ENCODE assay signal across 1 cellular context in the genomic region with DNA sequence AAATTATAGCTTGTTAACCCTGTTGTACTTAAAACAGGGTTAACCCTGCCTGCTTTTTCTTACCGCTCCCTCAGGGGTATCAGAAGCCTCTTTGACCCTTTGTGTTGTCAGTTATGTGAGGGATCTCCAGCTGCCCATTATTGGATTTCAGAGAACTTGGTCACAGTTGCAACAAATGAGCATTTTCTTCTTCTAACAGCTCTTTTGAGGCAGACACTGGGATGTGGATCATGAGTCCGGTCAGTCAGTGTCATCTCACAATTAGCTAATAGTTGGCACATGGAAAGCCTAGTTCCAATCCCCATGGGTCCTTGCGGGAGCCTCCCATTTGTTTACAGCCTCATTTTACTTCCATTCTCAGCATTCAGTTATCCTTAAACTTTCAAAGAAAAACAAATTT.
TF ChIP-seq lines count a peak whose summit lies in the region.

No MANE protein-coding gene starts in this region.

TF ChIP-seq in GM23338, 12 proteins besides CTCF, POLR2A, EP300 and RAD21 (continued from another document):
- TF ChIP-seq, protein P1, sequence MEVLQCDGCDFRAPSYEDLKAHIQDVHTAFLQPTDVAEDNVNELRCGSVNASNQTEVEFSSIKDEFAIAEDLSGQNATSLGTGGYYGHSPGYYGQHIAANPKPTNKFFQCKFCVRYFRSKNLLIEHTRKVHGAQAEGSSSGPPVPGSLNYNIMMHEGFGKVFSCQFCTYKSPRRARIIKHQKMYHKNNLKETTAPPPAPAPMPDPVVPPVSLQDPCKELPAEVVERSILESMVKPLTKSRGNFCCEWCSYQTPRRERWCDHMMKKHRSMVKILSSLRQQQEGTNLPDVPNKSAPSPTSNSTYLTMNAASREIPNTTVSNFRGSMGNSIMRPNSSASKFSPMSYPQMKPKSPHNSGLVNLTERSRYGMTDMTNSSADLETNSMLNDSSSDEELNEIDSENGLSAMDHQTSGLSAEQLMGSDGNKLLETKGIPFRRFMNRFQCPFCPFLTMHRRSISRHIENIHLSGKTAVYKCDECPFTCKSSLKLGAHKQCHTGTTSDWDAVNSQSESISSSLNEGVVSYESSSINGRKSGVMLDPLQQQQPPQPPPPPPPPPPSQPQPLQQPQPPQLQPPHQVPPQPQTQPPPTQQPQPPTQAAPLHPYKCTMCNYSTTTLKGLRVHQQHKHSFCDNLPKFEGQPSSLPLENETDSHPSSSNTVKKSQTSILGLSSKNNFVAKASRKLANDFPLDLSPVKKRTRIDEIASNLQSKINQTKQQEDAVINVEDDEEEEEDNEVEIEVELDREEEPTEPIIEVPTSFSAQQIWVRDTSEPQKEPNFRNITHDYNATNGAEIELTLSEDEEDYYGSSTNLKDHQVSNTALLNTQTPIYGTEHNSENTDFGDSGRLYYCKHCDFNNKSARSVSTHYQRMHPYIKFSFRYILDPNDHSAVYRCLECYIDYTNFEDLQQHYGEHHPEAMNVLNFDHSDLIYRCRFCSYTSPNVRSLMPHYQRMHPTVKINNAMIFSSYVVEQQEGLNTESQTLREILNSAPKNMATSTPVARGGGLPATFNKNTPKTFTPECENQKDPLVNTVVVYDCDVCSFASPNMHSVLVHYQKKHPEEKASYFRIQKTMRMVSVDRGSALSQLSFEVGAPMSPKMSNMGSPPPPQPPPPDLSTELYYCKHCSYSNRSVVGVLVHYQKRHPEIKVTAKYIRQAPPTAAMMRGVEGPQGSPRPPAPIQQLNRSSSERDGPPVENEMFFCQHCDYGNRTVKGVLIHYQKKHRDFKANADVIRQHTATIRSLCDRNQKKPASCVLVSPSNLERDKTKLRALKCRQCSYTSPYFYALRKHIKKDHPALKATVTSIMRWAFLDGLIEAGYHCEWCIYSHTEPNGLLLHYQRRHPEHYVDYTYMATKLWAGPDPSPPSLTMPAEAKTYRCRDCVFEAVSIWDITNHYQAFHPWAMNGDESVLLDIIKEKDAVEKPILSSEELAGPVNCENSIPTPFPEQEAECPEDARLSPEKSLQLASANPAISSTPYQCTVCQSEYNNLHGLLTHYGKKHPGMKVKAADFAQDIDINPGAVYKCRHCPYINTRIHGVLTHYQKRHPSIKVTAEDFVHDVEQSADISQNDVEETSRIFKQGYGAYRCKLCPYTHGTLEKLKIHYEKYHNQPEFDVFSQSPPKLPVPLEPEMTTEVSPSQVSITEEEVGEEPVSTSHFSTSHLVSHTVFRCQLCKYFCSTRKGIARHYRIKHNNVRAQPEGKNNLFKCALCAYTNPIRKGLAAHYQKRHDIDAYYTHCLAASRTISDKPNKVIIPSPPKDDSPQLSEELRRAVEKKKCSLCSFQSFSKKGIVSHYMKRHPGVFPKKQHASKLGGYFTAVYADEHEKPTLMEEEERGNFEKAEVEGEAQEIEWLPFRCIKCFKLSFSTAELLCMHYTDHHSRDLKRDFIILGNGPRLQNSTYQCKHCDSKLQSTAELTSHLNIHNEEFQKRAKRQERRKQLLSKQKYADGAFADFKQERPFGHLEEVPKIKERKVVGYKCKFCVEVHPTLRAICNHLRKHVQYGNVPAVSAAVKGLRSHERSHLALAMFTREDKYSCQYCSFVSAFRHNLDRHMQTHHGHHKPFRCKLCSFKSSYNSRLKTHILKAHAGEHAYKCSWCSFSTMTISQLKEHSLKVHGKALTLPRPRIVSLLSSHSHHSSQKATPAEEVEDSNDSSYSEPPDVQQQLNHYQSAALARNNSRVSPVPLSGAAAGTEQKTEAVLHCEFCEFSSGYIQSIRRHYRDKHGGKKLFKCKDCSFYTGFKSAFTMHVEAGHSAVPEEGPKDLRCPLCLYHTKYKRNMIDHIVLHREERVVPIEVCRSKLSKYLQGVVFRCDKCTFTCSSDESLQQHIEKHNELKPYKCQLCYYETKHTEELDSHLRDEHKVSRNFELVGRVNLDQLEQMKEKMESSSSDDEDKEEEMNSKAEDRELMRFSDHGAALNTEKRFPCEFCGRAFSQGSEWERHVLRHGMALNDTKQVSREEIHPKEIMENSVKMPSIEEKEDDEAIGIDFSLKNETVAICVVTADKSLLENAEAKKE (CRISPR knock-in tag; IDR thresholded peaks at IDR 0.05) = no peak
- TF ChIP-seq EZH2phosphoT487 (IDR thresholded peaks at IDR 0.05; ENCODE audit: unreplicated experiment) (no peak), EZH2 (IDR thresholded peaks at IDR 0.05; ENCODE audit: low read depth, unreplicated experiment) (no peak), POLR2AphosphoS5 (IDR thresholded peaks at IDR 0.05; ENCODE audit: low read depth) (no peak), STAT1 (IDR thresholded peaks at IDR 0.05; ENCODE audit: unreplicated experiment) (no peak), ZNF114 (CRISPR knock-in tag; IDR thresholded peaks at IDR 0.05) (no peak), JUNB (IDR thresholded peaks at IDR 0.05; ENCODE audit: unreplicated experiment) (no peak), NANOG (IDR thresholded peaks at IDR 0.05; ENCODE audit: borderline replicate concordance) (no peak)
- TF ChIP-seq, protein P2, sequence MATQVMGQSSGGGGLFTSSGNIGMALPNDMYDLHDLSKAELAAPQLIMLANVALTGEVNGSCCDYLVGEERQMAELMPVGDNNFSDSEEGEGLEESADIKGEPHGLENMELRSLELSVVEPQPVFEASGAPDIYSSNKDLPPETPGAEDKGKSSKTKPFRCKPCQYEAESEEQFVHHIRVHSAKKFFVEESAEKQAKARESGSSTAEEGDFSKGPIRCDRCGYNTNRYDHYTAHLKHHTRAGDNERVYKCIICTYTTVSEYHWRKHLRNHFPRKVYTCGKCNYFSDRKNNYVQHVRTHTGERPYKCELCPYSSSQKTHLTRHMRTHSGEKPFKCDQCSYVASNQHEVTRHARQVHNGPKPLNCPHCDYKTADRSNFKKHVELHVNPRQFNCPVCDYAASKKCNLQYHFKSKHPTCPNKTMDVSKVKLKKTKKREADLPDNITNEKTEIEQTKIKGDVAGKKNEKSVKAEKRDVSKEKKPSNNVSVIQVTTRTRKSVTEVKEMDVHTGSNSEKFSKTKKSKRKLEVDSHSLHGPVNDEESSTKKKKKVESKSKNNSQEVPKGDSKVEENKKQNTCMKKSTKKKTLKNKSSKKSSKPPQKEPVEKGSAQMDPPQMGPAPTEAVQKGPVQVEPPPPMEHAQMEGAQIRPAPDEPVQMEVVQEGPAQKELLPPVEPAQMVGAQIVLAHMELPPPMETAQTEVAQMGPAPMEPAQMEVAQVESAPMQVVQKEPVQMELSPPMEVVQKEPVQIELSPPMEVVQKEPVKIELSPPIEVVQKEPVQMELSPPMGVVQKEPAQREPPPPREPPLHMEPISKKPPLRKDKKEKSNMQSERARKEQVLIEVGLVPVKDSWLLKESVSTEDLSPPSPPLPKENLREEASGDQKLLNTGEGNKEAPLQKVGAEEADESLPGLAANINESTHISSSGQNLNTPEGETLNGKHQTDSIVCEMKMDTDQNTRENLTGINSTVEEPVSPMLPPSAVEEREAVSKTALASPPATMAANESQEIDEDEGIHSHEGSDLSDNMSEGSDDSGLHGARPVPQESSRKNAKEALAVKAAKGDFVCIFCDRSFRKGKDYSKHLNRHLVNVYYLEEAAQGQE (IDR thresholded peaks at IDR 0.05; ENCODE audit: unreplicated experiment) = no peak
TF ChIP-seq in GM23338: peak in this region for 0.
